ENCODE assay signal across 20 cellular contexts in the genomic region with DNA sequence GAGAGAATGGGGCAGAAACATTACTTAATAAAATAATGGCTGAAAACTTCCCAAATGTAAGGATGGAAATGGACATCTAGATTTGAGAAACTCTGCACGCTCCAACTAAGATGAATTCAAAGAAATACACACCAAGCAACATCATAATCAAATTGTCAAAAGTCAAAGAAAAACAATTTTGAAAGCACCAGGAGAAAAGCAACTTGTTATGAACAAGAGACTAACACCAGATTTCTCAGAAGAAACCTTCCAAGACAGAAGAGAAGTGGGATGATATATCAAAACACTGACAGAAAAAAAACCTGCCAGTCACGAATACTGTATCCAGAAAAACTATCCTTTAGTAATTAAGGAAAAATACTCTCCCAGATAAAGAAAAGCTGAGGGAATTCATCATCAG.
A peak's percentile ranks its signal among the peaks of the same experiment; 100 is the strongest.
DNase-seq lines count a peak whose midpoint lies in the region; TF ChIP-seq lines count a peak whose summit lies in the region.
"Had no signal": no experiment of that assay in that cellular context is flagged by ENCODE, and none has a peak within 500 bp of the region (broad histone marks: within the 10 kb centered on the region; RNA-seq: fewer than 3 reads in every experiment).

No MANE protein-coding gene starts in this region.

- H3K27me3 Mint-ChIP-seq in CD8-positive, alpha-beta memory T cell: peaks cover 1 to 6% of the 10 kb centered on the region in 2 donors
- H3K27me3 Mint-ChIP-seq in nephron progenitor cell (ENCODE audit: low read depth, poor library complexity): no peaks in the 10 kb centered on the region
- H3K27me3 Mint-ChIP-seq: B cell; CD4-positive, alpha-beta T cell had no signal

- CTCF ChIA-PET in CD8-positive, alpha-beta memory T cell (lab: Charles Lee): no interaction called here
- CTCF ChIA-PET in HEK293 (lab: Yijun Ruan, JAX): interaction anchor here (0.7 to 1.1 kb wide), 4 partner anchors 13 to 728 kb away, joined by 3 read pairs; no protein-coding TSS in a partner anchor

- H3K4me1 Mint-ChIP-seq in CD8-positive, alpha-beta memory T cell: no peaks in the 10 kb centered on the region
- no peaks in the 10 kb centered on the region for H3K4me1 Mint-ChIP-seq in nephron progenitor cell

- no peaks in the 10 kb centered on the region for H3K4me1 ChIP-seq in CD8-positive, alpha-beta memory T cell (ENCODE audit: insufficient read depth, low read length)
- no peaks in the 10 kb centered on the region for H3K4me1 ChIP-seq in HEK293 (ENCODE audit: control insufficient read depth, insufficient read depth, low read length)
- H3K4me1 ChIP-seq: A549, Caco-2 had no signal

- no peak for TF ChIP-seq CTCF in HEK293 (tag by site-specific recombination; IDR thresholded peaks at IDR 0.05)
- TF ChIP-seq CTCF in nephron progenitor cell (IDR thresholded peaks at IDR 0.05): no peak

- H3K9me3 ChIP-seq in CD8-positive, alpha-beta memory T cell (ENCODE audit: low read length): no peaks in the 10 kb centered on the region
- no peaks in the 10 kb centered on the region for H3K9me3 ChIP-seq in HEK293 (ENCODE audit: control insufficient read depth, insufficient read depth, low read depth, low read length)
- H3K9me3 ChIP-seq: A549, Caco-2 had no signal

- H3K27ac Mint-ChIP-seq in CD8-positive, alpha-beta memory T cell: no peak overlapping the region
- H3K27ac Mint-ChIP-seq in nephron progenitor cell: no peak overlapping the region
- H3K27ac Mint-ChIP-seq: B cell; CD4-positive, alpha-beta T cell; CD8-positive, alpha-beta T cell had no signal

- no peaks in the 10 kb centered on the region for H3K36me3 Mint-ChIP-seq in CD8-positive, alpha-beta memory T cell
- H3K36me3 Mint-ChIP-seq in nephron progenitor cell (ENCODE audit: low read depth): no peaks in the 10 kb centered on the region
- H3K36me3 Mint-ChIP-seq: CD8-positive, alpha-beta T cell had no signal

- no peaks in the 10 kb centered on the region for H3K36me3 ChIP-seq in CD8-positive, alpha-beta memory T cell (ENCODE audit: insufficient read depth, low read length)
- H3K36me3 ChIP-seq in HEK293 (ENCODE audit: control insufficient read depth in 2 of 2, insufficient read depth in 1 of 2, low read length in 2 of 2): no peaks in the 10 kb centered on the region

- POLR2A ChIA-PET in CD8-positive, alpha-beta memory T cell (lab: Charles Lee): no interaction called here
- POLR2A ChIA-PET in HEK293 (lab: Yijun Ruan, JAX): no interaction called here

- no peaks in the 10 kb centered on the region for H3K27me3 ChIP-seq in CD8-positive, alpha-beta memory T cell (ENCODE audit: insufficient read depth, low read length, poor library complexity, severe bottlenecking)
- H3K27me3 ChIP-seq: BLaER1 treated with 17β-estradiol and CSF1 and Interleukin-3, amounts not matched to agents 10 nM and 100 nM had no signal

- peak overlapping the region; percentile 14 for H3K27ac ChIP-seq in CD8-positive, alpha-beta memory T cell (ENCODE audit: low read depth, low read length)
- no peak overlapping the region for H3K27ac ChIP-seq in HEK293 (ENCODE audit: extremely low read depth, low read depth, low read length)
- no peak overlapping the region for H3K27ac ChIP-seq in substantia nigra (ENCODE audit: low read depth, low read length, poor library complexity, severe bottlenecking)
- H3K27ac ChIP-seq: 22Rv1; A549; BLaER1 treated with 17β-estradiol and CSF1 and Interleukin-3, amounts not matched to agents 10 nM and 100 nM; C4-2B had no signal

- H3K9me3 Mint-ChIP-seq in CD8-positive, alpha-beta memory T cell: no peaks in the 10 kb centered on the region
- H3K9me3 Mint-ChIP-seq in nephron progenitor cell: peaks cover 15% of the 10 kb centered on the region
- H3K9me3 Mint-ChIP-seq: CD4-positive, alpha-beta T cell; CD8-positive, alpha-beta T cell had no signal

- H3K4me3 Mint-ChIP-seq in CD8-positive, alpha-beta memory T cell: no peak overlapping the region
- H3K4me3 Mint-ChIP-seq in nephron progenitor cell: no peak overlapping the region
- H3K4me3 Mint-ChIP-seq: B cell; CD4-positive, alpha-beta T cell; CD8-positive, alpha-beta T cell had no signal

- H3K4me3 ChIP-seq in CD8-positive, alpha-beta memory T cell (ENCODE audit: low read length): no peak overlapping the region
- H3K4me3 ChIP-seq in HEK293 (ENCODE audit: low read depth, low read length): no peak overlapping the region
- H3K4me3 ChIP-seq: A549; BLaER1 treated with 17β-estradiol and CSF1 and Interleukin-3, amounts not matched to agents 10 nM and 100 nM; GM12878 had no signal

- no peak for DNase-seq in CD8-positive, alpha-beta memory T cell
- DNase-seq in OCI-M1 (lab: John Stamatoyannopoulos, UW): peak; percentile 67
- no peak for DNase-seq in substantia nigra (lab: John Stamatoyannopoulos, UW)
- no peak for DNase-seq in NK-92 treated with Interleukin-12 subunit alpha and Interleukin-12 subunit beta, amount 100 ng/mL, for 24 hours (lab: John Stamatoyannopoulos, UW)
- no peak for DNase-seq in nephron progenitor cell
- DNase-seq: AML-193; Caco-2; Calu3; CD4-positive, alpha-beta T cell; CD8-positive, alpha-beta T cell; DMS79 treated with DMSO at 0.1 percent for 48 hours; EL; GDM1 had no signal

TF ChIP-seq in HEK293, 187 proteins besides CTCF, POLR2A, EP300 and RAD21:
- TF ChIP-seq SETDB1 (IDR thresholded peaks at IDR 0.05; ENCODE audit: insufficient read length, low read length) (peak; percentile 48), ZNF133 (tag by site-specific recombination; IDR thresholded peaks at IDR 0.05) (no peak), ZNF211 (tag by site-specific recombination; IDR thresholded peaks at IDR 0.05; ENCODE audit: low read depth) (no peak)
TF ChIP-seq in HEK293: peak in this region for 1.
